In genomic region chr14:80003138-80003537, GRCh38 we compare ENCODE assay signal across 23 cellular contexts.
DNase-seq lines count a peak whose midpoint lies in the region; ATAC-seq and TF ChIP-seq lines count a peak whose summit lies in the region.
"Had no signal": no experiment of that assay in that cellular context is flagged by ENCODE, and none has a peak within 500 bp of the region (broad histone marks: within the 10 kb centered on the region; RNA-seq: fewer than 3 reads in every experiment).

No MANE protein-coding gene starts in this region.

- intact Hi-C loops in PC-3 (cut with micrococcal nuclease) = loop anchor here (1.0 to 10.0 kb wide), 2 partner anchors 32 to 728 kb away; no protein-coding TSS in a partner anchor
- intact Hi-C loops in esophagus muscularis mucosa (cut with DNase I) = no loop called here

- H3K4me1 ChIP-seq in PC-3 (ENCODE audit: insufficient read depth, low read length) = peaks cover 19% of the 10 kb centered on the region
- H3K4me1 ChIP-seq in fibroblast of lung (ENCODE audit: control insufficient read depth, extremely low read depth, insufficient read depth, low read length) = peaks cover 5% of the 10 kb centered on the region
- H3K4me1 ChIP-seq in esophagus muscularis mucosa = no peaks in the 10 kb centered on the region
- H3K4me1 ChIP-seq: body of pancreas, pancreas, vagina had no signal

- TF ChIP-seq CTCF in PC-3 (conservative IDR thresholded peaks at IDR 0.05; ENCODE audit: low read depth, low read length) = no peak
- no peak for TF ChIP-seq CTCF in fibroblast of lung (conservative IDR thresholded peaks at IDR 0.05 in 1 of 2, IDR thresholded peaks at IDR 0.05 in 1 of 2; ENCODE audit: low read depth in 1 of 2, low read length in 2 of 2)
- TF ChIP-seq CTCF in esophagus muscularis mucosa (IDR thresholded peaks at IDR 0.05) = no peak

- TF ChIP-seq POLR2A in esophagus muscularis mucosa (IDR thresholded peaks at IDR 0.05; ENCODE audit: low read depth) = no peak

- H4K20me1 ChIP-seq in PC-3 (ENCODE audit: low read length) (no peaks in the 10 kb centered on the region), fibroblast of lung (ENCODE audit: control insufficient read depth, extremely low read depth, insufficient read depth, low read length) (no peaks in the 10 kb centered on the region)

- POLR2A ChIA-PET in PC-3 (lab: Charles Lee; ENCODE audit: unreplicated experiment) = no interaction called here

- peak; percentile 3 for DNase-seq in AG08396 (ENCODE audit: low spot score)
- DNase-seq in HCEC 1CT = peak; percentile 89
- peak; percentile 89 for DNase-seq in PC-3
- peak; percentile 1 to 19 for DNase-seq in fibroblast of lung (ENCODE audit: low read depth in 2 of 2)
- no peak for DNase-seq in esophagus muscularis mucosa (ENCODE audit: extremely low spot score)
- no peak for DNase-seq in putamen (ENCODE audit: low spot score)
- no peak for DNase-seq in amniotic stem cell (lab: John Stamatoyannopoulos, UW)
- DNase-seq: activated naive CD4-positive, alpha-beta T cell treated with anti-CD3 and anti-CD28 coated beads, Interleukin-2, amount 10 ng/mL, durations not matched to agents 7 days and 5 days; activated T-cell treated with anti-CD3 and anti-CD28 coated beads, Interleukin-2, amount 50 U/mL, for 1 hour; body of pancreas; dermis blood vessel endothelial cell; erythroblast; GF-D8; heart left ventricle; islet precursor cell; naive thymus-derived CD4-positive, alpha-beta T cell; NCI-H1694 treated with DMSO at 0.1 percent for 48 hours; NCI-H524; pancreas; stimulated activated CD4-positive, alpha-beta T cell treated with anti-CD3 and anti-CD28 coated beads, Interleukin-4, amount 100 ng/mL, for 24 hours had no signal

- H3K9me3 ChIP-seq in PC-3 (ENCODE audit: low read length) (no peaks in the 10 kb centered on the region), fibroblast of lung (ENCODE audit: control insufficient read depth, insufficient read depth, low read depth, low read length) (no peaks in the 10 kb centered on the region), esophagus muscularis mucosa (peaks cover 0 to 7% (median 0%) of the 10 kb centered on the region in 4 donors)
- H3K9me3 ChIP-seq: body of pancreas, heart left ventricle, pancreas, vagina had no signal

- H3K4me3 ChIP-seq in PC-3 (ENCODE audit: low read length) = no peak overlapping the region; the same call in 1 of the 2 replicates
- no peak overlapping the region for H3K4me3 ChIP-seq in fibroblast of lung (replicated peaks in 1 of 4; ENCODE audit: control extremely low read depth in 1 of 4, insufficient read depth in 1 of 4, low read depth in 3 of 4, low read length in 4 of 4)
- no peak overlapping the region for H3K4me3 ChIP-seq in esophagus muscularis mucosa
- H3K4me3 ChIP-seq: body of pancreas, heart left ventricle, pancreas, vagina had no signal

- BruUV-seq in PC-3 (replicated peaks; lab: Mats Ljungman, UMichigan) = no TSS peak

- H3F3A ChIP-seq in PC-3 (ENCODE audit: low read length, unreplicated experiment) = no peaks in the 10 kb centered on the region

- 72% methylated on average over 4 of the region's 4 CpGs for WGBS in esophagus muscularis mucosa

- H3K36me3 ChIP-seq in PC-3 (ENCODE audit: low read depth, low read length) (no peaks in the 10 kb centered on the region), fibroblast of lung (ENCODE audit: control insufficient read depth, insufficient read depth, low read length) (no peaks in the 10 kb centered on the region), esophagus muscularis mucosa (no peaks in the 10 kb centered on the region)
- H3K36me3 ChIP-seq: heart left ventricle, pancreas, vagina had no signal

- H3K79me2 ChIP-seq in PC-3 (ENCODE audit: low read length) (no peaks in the 10 kb centered on the region), fibroblast of lung (ENCODE audit: control insufficient read depth, insufficient read depth, low read length) (no peaks in the 10 kb centered on the region)

- H3K27me3 ChIP-seq in PC-3 (ENCODE audit: low read length) (no peaks in the 10 kb centered on the region), fibroblast of lung (ENCODE audit: control insufficient read depth, insufficient read depth, low read length) (no peaks in the 10 kb centered on the region), esophagus muscularis mucosa (no peaks in the 10 kb centered on the region)
- H3K27me3 ChIP-seq: body of pancreas, heart left ventricle, pancreas, vagina had no signal

- CTCF ChIA-PET in PC-3 (lab: Charles Lee) = no interaction called here

- H3K4me2 ChIP-seq in PC-3 (ENCODE audit: low read length) (peak overlapping the region; percentile 56), fibroblast of lung (ENCODE audit: extremely low read depth, insufficient read depth, low read length) (peak overlapping the region; percentile 45)
- H3K4me2 ChIP-seq: KMS-11 had no signal

- ATAC-seq in PC-3 (peak; percentile 90), GM19463 (IDR thresholded peaks at IDR 0.05; ENCODE audit: unreplicated experiment) (no peak)
- ATAC-seq: body of pancreas; heart left ventricle; naive thymus-derived CD4-positive, alpha-beta T cell; pancreas had no signal

- 0 out of 2 replicates have a peak overlapping the region, but pooled peaks have one; percentile 13 for H2AFZ ChIP-seq in PC-3 (ENCODE audit: low read length)
- H2AFZ ChIP-seq in fibroblast of lung (ENCODE audit: low read length) = no peak overlapping the region

- H3K27ac ChIP-seq in PC-3 (ENCODE audit: low read length) (peak overlapping the region; percentile 73), fibroblast of lung (ENCODE audit: insufficient read depth, low read length) (no peak overlapping the region), esophagus muscularis mucosa (replicated peaks in 1 of 4) (no peak overlapping the region)
- H3K27ac ChIP-seq: body of pancreas, heart left ventricle, KMS-11, pancreas, vagina had no signal

- no peaks in the 10 kb centered on the region for H3K9me2 ChIP-seq in PC-3 (replicated peaks; ENCODE audit: low read length)

- H3K9ac ChIP-seq in PC-3 (ENCODE audit: low read length) (no peak overlapping the region), fibroblast of lung (ENCODE audit: insufficient read depth, low read length) (no peak overlapping the region)
- H3K9ac ChIP-seq: KMS-11 had no signal

- no peak for TF ChIP-seq EP300 in esophagus muscularis mucosa (IDR thresholded peaks at IDR 0.05)

Comparison
In these comparisons a context has a peak if more than half of its experiments do, and no peak if none do; other contexts are left out.
1. DNase-seq: peak in AG08396 (single experiment), HCEC 1CT (single experiment), PC-3 (single experiment) and fibroblast of lung (2 of 2); none in esophagus muscularis mucosa (single experiment), putamen (single experiment) and amniotic stem cell (single experiment).